ENCODE assay signal across 19 cellular contexts in genomic region chr10:71542476-71542875, GRCh38.
"Had no signal": no experiment of that assay in that cellular context is flagged by ENCODE, and none has a peak within 500 bp of the region (broad histone marks: within the 10 kb centered on the region; RNA-seq: fewer than 3 reads in every experiment).

No MANE protein-coding gene starts in this region.

- H3K27me3 ChIP-seq: cardiac muscle cell, dorsolateral prefrontal cortex, spleen had no signal

- DNase-seq: activated CD4-positive, alpha-beta T cell treated with anti-CD3 and anti-CD28 coated beads, Interleukin-2, amount 10 ng/mL, durations not matched to agents 24 days and 14 days; activated CD8-positive, alpha-beta T cell treated with anti-CD3 and anti-CD28 coated beads for 36 hours; activated naive CD4-positive, alpha-beta T cell treated with Interleukin-2 at 50 U/mL for 16 hours; activated naive CD8-positive, alpha-beta T cell treated with anti-CD3 and anti-CD28 coated beads, Interleukin-2, amount 10 ng/mL, durations not matched to agents 7 days and 5 days; activated T-cell treated with anti-CD3 and anti-CD28 coated beads, Interleukin-2, amount 50 U/mL, for 1 hour; amygdala; foreskin melanocyte; hypothalamus; left ventricle myocardium inferior; mammary epithelial cell; psoas muscle; spleen; stimulated activated CD4-positive, alpha-beta T cell treated with anti-CD3 and anti-CD28 coated beads, Interleukin-4, amount 100 ng/mL, for 4 hours; stimulated activated naive CD4-positive, alpha-beta T cell; T-helper 1 cell; T-helper 9 cell had no signal

- ATAC-seq: activated CD8-positive, alpha-beta T cell treated with anti-CD3 and anti-CD28 coated beads for 36 hours; psoas muscle had no signal

- H3K27ac ChIP-seq: cardiac muscle cell, dorsolateral prefrontal cortex, left ventricle myocardium inferior, psoas muscle, spleen had no signal

- H3K4me1 ChIP-seq: psoas muscle had no signal

- H3K9me3 Mint-ChIP-seq: activated CD4-positive, alpha-beta T cell treated with anti-CD3 and anti-CD28 coated beads, Interleukin-2, amount 10 ng/mL, durations not matched to agents 24 days and 14 days; activated CD8-positive, alpha-beta T cell treated with anti-CD3 and anti-CD28 coated beads for 36 hours; activated naive CD8-positive, alpha-beta T cell treated with anti-CD3 and anti-CD28 coated beads, Interleukin-2, amount 10 ng/mL, durations not matched to agents 7 days and 5 days; activated T-helper 2 cell treated with anti-CD3 and anti-CD28 coated beads, Interferon-gamma antibody, Interleukin-2, Interleukin-4, amounts not matched to agents 10 μg/mL and 5 μg/mL and 100 μg/mL, durations not matched to agents 14 hours and 24 hours and 36 hours had no signal

- H3K9me3 ChIP-seq: left ventricle myocardium inferior, psoas muscle, spleen had no signal

- H3K4me3 Mint-ChIP-seq: activated CD4-positive, alpha-beta T cell treated with anti-CD3 and anti-CD28 coated beads, Interleukin-2, amount 10 ng/mL, durations not matched to agents 24 days and 14 days; activated CD8-positive, alpha-beta T cell treated with anti-CD3 and anti-CD28 coated beads for 36 hours; activated naive CD8-positive, alpha-beta T cell treated with anti-CD3 and anti-CD28 coated beads, Interleukin-2, amount 10 ng/mL, durations not matched to agents 7 days and 5 days had no signal

- H3K36me3 ChIP-seq: cardiac muscle cell, left ventricle myocardium inferior, spleen had no signal

- H3K4me3 ChIP-seq: cardiac muscle cell, dorsolateral prefrontal cortex, left ventricle myocardium inferior, psoas muscle, spleen had no signal

- H3K27ac Mint-ChIP-seq: activated CD4-positive, alpha-beta T cell treated with anti-CD3 and anti-CD28 coated beads, Interleukin-2, amount 10 ng/mL, durations not matched to agents 24 days and 14 days; activated CD8-positive, alpha-beta T cell treated with anti-CD3 and anti-CD28 coated beads for 36 hours; activated naive CD8-positive, alpha-beta T cell treated with anti-CD3 and anti-CD28 coated beads, Interleukin-2, amount 10 ng/mL, durations not matched to agents 7 days and 5 days; activated T-helper 2 cell treated with anti-CD3 and anti-CD28 coated beads, Interferon-gamma antibody, Interleukin-2, Interleukin-4, amounts not matched to agents 10 μg/mL and 5 μg/mL and 100 μg/mL, durations not matched to agents 14 hours and 24 hours and 36 hours had no signal

- H3K36me3 Mint-ChIP-seq: activated naive CD8-positive, alpha-beta T cell treated with anti-CD3 and anti-CD28 coated beads, Interleukin-2, amount 10 ng/mL, durations not matched to agents 7 days and 5 days had no signal

- H3K4me1 Mint-ChIP-seq: activated CD4-positive, alpha-beta T cell treated with anti-CD3 and anti-CD28 coated beads, Interleukin-2, amount 10 ng/mL, durations not matched to agents 24 days and 14 days; activated naive CD8-positive, alpha-beta T cell treated with anti-CD3 and anti-CD28 coated beads, Interleukin-2, amount 10 ng/mL, durations not matched to agents 7 days and 5 days had no signal
